Comparison of ENCODE assay signal across 24 cellular contexts in the genomic region with DNA sequence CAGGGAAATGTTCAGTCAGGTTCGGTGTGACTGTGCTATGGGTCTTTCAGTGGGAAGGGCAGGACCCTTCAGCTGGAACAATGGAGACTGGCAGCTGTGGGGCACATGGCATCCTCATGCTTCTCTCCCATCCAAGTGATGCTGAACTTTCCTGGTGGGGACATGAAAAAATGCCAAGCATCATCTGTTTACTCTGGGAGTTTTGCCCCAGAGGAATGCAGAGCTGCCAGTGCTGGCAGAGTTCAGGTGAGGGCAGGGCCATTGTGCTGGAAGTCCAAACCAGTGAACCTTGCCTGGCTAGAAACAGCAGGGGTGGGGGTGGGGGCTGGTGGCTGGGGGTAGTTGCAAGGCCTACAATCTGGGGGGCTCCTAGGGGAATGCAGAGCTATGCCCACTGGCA.
A peak's percentile ranks its signal among the peaks of the same experiment; 100 is the strongest.
DNase-seq lines count a peak whose midpoint lies in the region; ATAC-seq and TF ChIP-seq lines count a peak whose summit lies in the region.
"Had no signal": no experiment of that assay in that cellular context is flagged by ENCODE, and none has a peak within 500 bp of the region (broad histone marks: within the 10 kb centered on the region; RNA-seq: fewer than 3 reads in every experiment).

No MANE protein-coding gene starts in this region.

- H3K9me1 ChIP-seq in IMR-90 (ENCODE audit: insufficient read depth, low read length), result 0 out of 2 replicates have a peak, but pooled peaks cover 3% of the 10 kb centered on the region

- H2BK5ac ChIP-seq in IMR-90 (ENCODE audit: low read depth, low read length, poor library complexity, severe bottlenecking) (no peak overlapping the region), mesenchymal stem cell (ENCODE audit: low read depth, low read length, poor library complexity, severe bottlenecking) (no peak overlapping the region)

- no peaks in the 10 kb centered on the region for H3K27me3 ChIP-seq in IMR-90 (ENCODE audit: control insufficient read depth, insufficient read depth, low read length)
- H3K27me3 ChIP-seq in mesenchymal stem cell (ENCODE audit: control insufficient read depth in 1 of 2, insufficient read depth in 1 of 2, low read length in 2 of 2), result no peaks in the 10 kb centered on the region
- H3K27me3 ChIP-seq in brain microvascular endothelial cell (replicated peaks), result no peaks in the 10 kb centered on the region
- no peaks in the 10 kb centered on the region for H3K27me3 ChIP-seq in CD4-positive, alpha-beta T cell (ENCODE audit: control insufficient read depth, insufficient read depth, low read length)
- H3K27me3 ChIP-seq in MG63, result no peaks in the 10 kb centered on the region
- H3K27me3 ChIP-seq: BLaER1 treated with 17β-estradiol and CSF1 and Interleukin-3, amounts not matched to agents 10 nM and 100 nM had no signal

- in situ Hi-C loops in IMR-90 (cut with MboI; ENCODE audit: low sequenced_read_pairs), result no loop called here
- in situ Hi-C loops in brain microvascular endothelial cell (cut with HindIII; ENCODE audit: low pct_ligation_motif_present, low sequenced_read_pairs), result no loop called here

- no peaks in the 10 kb centered on the region for H4K20me1 ChIP-seq in IMR-90 (ENCODE audit: insufficient read depth, low read length)
- H4K20me1 ChIP-seq: BLaER1 treated with 17β-estradiol and CSF1 and Interleukin-3, amounts not matched to agents 10 nM and 100 nM had no signal

- CTCF ChIA-PET in IMR-90 (lab: Yijun Ruan, JAX), result no interaction called here
- CTCF ChIA-PET in CD4-positive, alpha-beta T cell (lab: Charles Lee), result no interaction called here

- no peak overlapping the region for H2AFZ ChIP-seq in IMR-90 (replicated peaks; ENCODE audit: low read length, poor library complexity)
- H2AFZ ChIP-seq in mesenchymal stem cell (ENCODE audit: low read depth, low read length), result no peak overlapping the region

- no peak overlapping the region for H3K27ac Mint-ChIP-seq in CD4-positive, alpha-beta T cell
- H3K27ac Mint-ChIP-seq: B cell; CD4-positive, alpha-beta memory T cell; CD8-positive, alpha-beta memory T cell had no signal

- dilution Hi-C loops in IMR-90 (cut with HindIII; ENCODE audit: low sequenced_read_pairs, unreplicated experiment), result no loop called here

- H3K23ac ChIP-seq in IMR-90 (ENCODE audit: low read depth, low read length) (no peak overlapping the region), mesenchymal stem cell (ENCODE audit: low read length in 2 of 2) (no peak overlapping the region)

- H2BK120ac ChIP-seq in IMR-90 (ENCODE audit: low read depth, low read length), result no peak overlapping the region
- H2BK120ac ChIP-seq in mesenchymal stem cell (ENCODE audit: low read depth, low read length), result no peak overlapping the region

- H2AK5ac ChIP-seq in IMR-90 (ENCODE audit: low read depth, low read length) (no peak overlapping the region), mesenchymal stem cell (ENCODE audit: low read length, severe bottlenecking) (no peak overlapping the region)

- H3K36me3 Mint-ChIP-seq in CD4-positive, alpha-beta T cell (ENCODE audit: low read depth), result no peaks in the 10 kb centered on the region
- H3K36me3 Mint-ChIP-seq: CD4-positive, alpha-beta memory T cell; CD8-positive, alpha-beta memory T cell had no signal

- H3K56ac ChIP-seq in IMR-90 (ENCODE audit: extremely low read depth, insufficient read depth, low read length), result no peak overlapping the region

- H3K36me3 ChIP-seq in IMR-90 (ENCODE audit: control insufficient read depth, insufficient read depth, low read length) (no peaks in the 10 kb centered on the region), mesenchymal stem cell (ENCODE audit: control insufficient read depth in 1 of 2, insufficient read depth in 2 of 2, low read depth in 1 of 2, low read length in 2 of 2) (no peaks in the 10 kb centered on the region), brain microvascular endothelial cell (replicated peaks) (no peaks in the 10 kb centered on the region), MG63 (no peaks in the 10 kb centered on the region)
- H3K36me3 ChIP-seq: BLaER1 treated with 17β-estradiol and CSF1 and Interleukin-3, amounts not matched to agents 10 nM and 100 nM had no signal

- no CpG with 5 or more reads among the region's 1 CpG for WGBS in IMR-90 (ENCODE audit: extremely low coverage in 2 of 2, insufficient read length in 1 of 2), 2 experiments
- 100% methylated on average over 1 of the region's 1 CpG for WGBS in mesenchymal stem cell

- peaks cover 9% of the 10 kb centered on the region for H3K9me3 Mint-ChIP-seq in CD4-positive, alpha-beta T cell

- no peak overlapping the region for H4K8ac ChIP-seq in IMR-90 (ENCODE audit: low read depth in 2 of 2, low read length in 2 of 2)
- H4K8ac ChIP-seq in mesenchymal stem cell (ENCODE audit: low read length), result no peak overlapping the region

- H3K27ac ChIP-seq in IMR-90 (ENCODE audit: insufficient read depth, low read length), result no peak overlapping the region
- H3K27ac ChIP-seq in mesenchymal stem cell (ENCODE audit: low read length, poor library complexity, severe bottlenecking), result no peak overlapping the region
- H3K27ac ChIP-seq in brain microvascular endothelial cell, result no peak overlapping the region
- no peak overlapping the region for H3K27ac ChIP-seq in CD4-positive, alpha-beta T cell (ENCODE audit: low read depth, low read length)
- H3K27ac ChIP-seq: 22Rv1; A549; BLaER1 treated with 17β-estradiol and CSF1 and Interleukin-3, amounts not matched to agents 10 nM and 100 nM; C4-2B had no signal

- DNase-seq in IMR-90 (no peak), epithelial cell of proximal tubule (ENCODE audit: low read depth) (peak; percentile 51), mesenchymal stem cell (no peak), renal cortical epithelial cell (ENCODE audit: low read depth) (peak; percentile 68), brain microvascular endothelial cell (no peak), MG63 (no peak)
- no peak for DNase-seq in CD4-positive, alpha-beta T cell
- DNase-seq: AML-193; CD4-positive, alpha-beta memory T cell; CD8-positive, alpha-beta memory T cell; COR-L47; DMS 273 treated with DMSO at 0.1 percent for 48 hours; DMS153; DMS53; DMS79; DND-41; EL; GDM1 had no signal

- H3K4ac ChIP-seq in IMR-90 (ENCODE audit: low read depth, low read length) (peak overlapping the region; percentile 11), mesenchymal stem cell (ENCODE audit: low read depth in 1 of 2, low read length in 2 of 2) (no peak overlapping the region)

- BruUV-seq in IMR-90 (replicated peaks; lab: Mats Ljungman, UMichigan), result no TSS peak

- H3K14ac ChIP-seq in IMR-90 (replicated peaks; ENCODE audit: low read depth, low read length), result no peak overlapping the region
- no peak overlapping the region for H3K14ac ChIP-seq in mesenchymal stem cell (ENCODE audit: low read length in 2 of 2)

- H2BK12ac ChIP-seq in mesenchymal stem cell (ENCODE audit: low read length in 2 of 2), result peak overlapping the region in 1 of 2 experiments; percentile 50

- H2BK20ac ChIP-seq in IMR-90 (ENCODE audit: low read depth, low read length), result no peak overlapping the region

- POLR2A ChIA-PET in IMR-90 (lab: Charles Lee; ENCODE audit: unreplicated experiment), result no interaction called here
- POLR2A ChIA-PET in CD4-positive, alpha-beta T cell (lab: Charles Lee), result no interaction called here

- intact Hi-C loops in IMR-90 (cut with micrococcal nuclease), result no loop called here
- intact Hi-C loops in CD4-positive, alpha-beta T cell (cut with DNase I, micrococcal nuclease), result no loop called here

- H3K18ac ChIP-seq in IMR-90 (ENCODE audit: low read depth, low read length) (no peak overlapping the region), mesenchymal stem cell (ENCODE audit: low read depth in 1 of 2, low read length in 2 of 2) (peak overlapping the region in 1 of 2 experiments; percentile 75)

- no peak overlapping the region for H2BK15ac ChIP-seq in IMR-90 (ENCODE audit: low read depth, low read length)
- no peak overlapping the region for H2BK15ac ChIP-seq in mesenchymal stem cell (ENCODE audit: low read depth, poor library complexity, severe bottlenecking)

- H3K9ac ChIP-seq in IMR-90 (ENCODE audit: low read depth, low read length), result no peak overlapping the region
- no peak overlapping the region for H3K9ac ChIP-seq in mesenchymal stem cell (ENCODE audit: low read length)
- H3K9ac ChIP-seq: BLaER1 treated with 17β-estradiol and CSF1 and Interleukin-3, amounts not matched to agents 10 nM and 100 nM had no signal

- H4K5ac ChIP-seq in IMR-90 (ENCODE audit: low read depth, low read length), result no peak overlapping the region

- H3K9me3 ChIP-seq in IMR-90 (ENCODE audit: control insufficient read depth, insufficient read depth, low read length) (peaks cover 11% of the 10 kb centered on the region), mesenchymal stem cell (ENCODE audit: control insufficient read depth, low read length) (no peaks in the 10 kb centered on the region), MG63 (peaks cover 16% of the 10 kb centered on the region)
- H3K9me3 ChIP-seq in CD4-positive, alpha-beta T cell (ENCODE audit: control insufficient read depth, low read length), result peaks cover 5% of the 10 kb centered on the region
- H3K9me3 ChIP-seq: A549 had no signal

- no peaks in the 10 kb centered on the region for H3K79me1 ChIP-seq in IMR-90 (ENCODE audit: low read depth in 1 of 2, low read length in 2 of 2)
- no peaks in the 10 kb centered on the region for H3K79me1 ChIP-seq in mesenchymal stem cell (replicated peaks; ENCODE audit: low read length, poor library complexity, severe bottlenecking)

- H3K4me1 ChIP-seq in IMR-90 (ENCODE audit: control insufficient read depth, insufficient read depth, low read length) (peaks cover 6% of the 10 kb centered on the region; the same call in 1 of the 2 replicates), mesenchymal stem cell (ENCODE audit: control insufficient read depth, insufficient read depth, low read depth, low read length) (peaks cover 3% of the 10 kb centered on the region)
- H3K4me1 ChIP-seq: A549 had no signal

- H2AK9ac ChIP-seq in IMR-90 (replicated peaks; ENCODE audit: low read depth, low read length, poor library complexity), result no peak overlapping the region

- TF ChIP-seq RAD21 in IMR-90 (IDR thresholded peaks at IDR 0.05; ENCODE audit: low read length), result no peak

- H3K27me3 Mint-ChIP-seq in CD4-positive, alpha-beta T cell, result no peaks in the 10 kb centered on the region
- H3K27me3 Mint-ChIP-seq: B cell; CD4-positive, alpha-beta memory T cell; CD8-positive, alpha-beta memory T cell had no signal

- TF ChIP-seq CTCF in IMR-90 (conservative IDR thresholded peaks at IDR 0.05; ENCODE audit: low read depth, low read length), result no peak
- TF ChIP-seq CTCF in epithelial cell of proximal tubule (conservative IDR thresholded peaks at IDR 0.05; ENCODE audit: low read depth, low read length), result no peak
- TF ChIP-seq CTCF in brain microvascular endothelial cell (IDR thresholded peaks at IDR 0.05; ENCODE audit: low read depth, low read length, missing control alignments), result no peak
- TF ChIP-seq CTCF in CD4-positive, alpha-beta T cell (IDR thresholded peaks at IDR 0.05), result no peak

- TF ChIP-seq POLR2A in IMR-90 (IDR thresholded peaks at IDR 0.05; ENCODE audit: low read depth, low read length), result no peak

- H4K91ac ChIP-seq in IMR-90 (ENCODE audit: insufficient read depth, low read depth, low read length), result peak overlapping the region; percentile 33; the same call in 1 of the 2 replicates
- peak overlapping the region; percentile 61 for H4K91ac ChIP-seq in mesenchymal stem cell (ENCODE audit: low read length)

- H3K4me3 ChIP-seq in IMR-90 (ENCODE audit: insufficient read depth, low read depth, low read length) (no peak overlapping the region), epithelial cell of proximal tubule (ENCODE audit: low read depth, low read length) (no peak overlapping the region), mesenchymal stem cell (ENCODE audit: insufficient read depth in 1 of 2, low read depth in 1 of 2, low read length in 2 of 2) (no peak overlapping the region), brain microvascular endothelial cell (ENCODE audit: low read depth, low read length) (no peak overlapping the region), MG63 (no peak overlapping the region)
- H3K4me3 ChIP-seq: A549; BLaER1 treated with 17β-estradiol and CSF1 and Interleukin-3, amounts not matched to agents 10 nM and 100 nM; GM12878 had no signal

- no peak overlapping the region for H3K4me3 Mint-ChIP-seq in CD4-positive, alpha-beta T cell
- H3K4me3 Mint-ChIP-seq: B cell; CD4-positive, alpha-beta memory T cell; CD8-positive, alpha-beta memory T cell had no signal

- ATAC-seq in IMR-90 (ENCODE audit: low read depth), result no peak
- no peak for ATAC-seq in CD4-positive, alpha-beta T cell (ENCODE audit: poor library complexity)
- ATAC-seq: A549, GM12878 had no signal

- no peaks in the 10 kb centered on the region for H3K4me1 Mint-ChIP-seq in CD4-positive, alpha-beta T cell (ENCODE audit: low read depth)
- H3K4me1 Mint-ChIP-seq: B cell; CD4-positive, alpha-beta memory T cell; CD8-positive, alpha-beta memory T cell had no signal

- H3K4me2 ChIP-seq in IMR-90 (ENCODE audit: low read depth, low read length) (no peak overlapping the region), mesenchymal stem cell (ENCODE audit: low read length, poor library complexity, severe bottlenecking) (no peak overlapping the region)
- H3K4me2 ChIP-seq: A549; BLaER1 treated with 17β-estradiol and CSF1 and Interleukin-3, amounts not matched to agents 10 nM and 100 nM had no signal

Comparison
In these comparisons a context has a peak if more than half of its experiments do, and no peak if none do; other contexts are left out.
1. DNase-seq: peak in epithelial cell of proximal tubule (single experiment) and renal cortical epithelial cell (single experiment); none in IMR-90 (single experiment), mesenchymal stem cell (single experiment), brain microvascular endothelial cell (single experiment), CD4-positive, alpha-beta T cell (0 of 10) and MG63 (single experiment).